29 cellular contexts compared by ENCODE assay signal in genomic region chr2:8026381-8026780, GRCh38.
"Had no signal": no experiment of that assay in that cellular context is flagged by ENCODE, and none has a peak within 500 bp of the region (broad histone marks: within the 10 kb centered on the region; RNA-seq: fewer than 3 reads in every experiment).

No MANE protein-coding gene starts in this region.

- H3K79me2 ChIP-seq: parathyroid adenoma had no signal

- H3K9me3 Mint-ChIP-seq: natural killer cell; nephron; neural progenitor cell; stimulated activated effector memory CD8-positive, alpha-beta T cell treated with anti-CD3 and anti-CD28 coated beads, Interleukin-12 subunit alpha, Interleukin-12 subunit beta, amount 100 ng/mL, for 72 hours had no signal

- H3K4me3 Mint-ChIP-seq: naive thymus-derived CD4-positive, alpha-beta T cell; natural killer cell; nephron; neural progenitor cell; stimulated activated effector memory CD8-positive, alpha-beta T cell treated with anti-CD3 and anti-CD28 coated beads, Interleukin-12 subunit alpha, Interleukin-12 subunit beta, amount 100 ng/mL, for 72 hours; stimulated activated naive B cell treated with anti-CD40 and anti-IgM and Interleukin-4, amounts not matched to agents 10 μg/mL and 1 μg/mL and 100 μg/mL, for 72 hours; stimulated activated naive CD8-positive, alpha-beta T cell treated with anti-CD3 and anti-CD28 coated beads, Interleukin-15, Interleukin-2, amounts not matched to agents 100 ng/mL and 50 ng/mL, for 24 hours; type B pancreatic cell had no signal

- H2AFZ ChIP-seq: neural progenitor cell, parathyroid adenoma had no signal

- H3K9me3 ChIP-seq: neutrophil, ovary, psoas muscle, right lobe of liver, sigmoid colon, stomach, thoracic aorta, tibial artery, transverse colon, upper lobe of right lung, uterus had no signal

- H3K27ac ChIP-seq: neural progenitor cell, neutrophil, ovary, parathyroid adenoma, psoas muscle, right lobe of liver, sigmoid colon, stomach, thoracic aorta, tibial artery, transverse colon, upper lobe of right lung, uterus had no signal

- H3K4me3 ChIP-seq: neural progenitor cell, ovary, psoas muscle, right lobe of liver, sigmoid colon, stomach, thoracic aorta, tibial artery, transverse colon, upper lobe of right lung, uterus had no signal

- H3K9ac ChIP-seq: neural progenitor cell, parathyroid adenoma had no signal

- H3K27me3 Mint-ChIP-seq: type B pancreatic cell had no signal

- DNase-seq: naive thymus-derived CD4-positive, alpha-beta T cell; natural killer cell; nucleus accumbens; ovary; posterior cingulate gyrus; psoas muscle; right lobe of liver; sigmoid colon; small intestine; stimulated activated CD4-positive, alpha-beta T cell treated with anti-CD3 and anti-CD28 coated beads, Interleukin-15, amount 100 ng/mL, for 24 hours; stimulated activated CD4-positive, alpha-beta T cell treated with anti-CD3 and anti-CD28 coated beads, Interleukin-2, amount 100 ng/mL, for 24 hours; stimulated activated CD4-positive, alpha-beta T cell treated with anti-CD3 and anti-CD28 coated beads, Interleukin-2, amount 100 ng/mL, for 48 hours; stimulated activated CD4-positive, alpha-beta T cell treated with anti-CD3 and anti-CD28 coated beads, Interleukin-4, amount 100 ng/mL, for 24 hours; stimulated activated naive B cell treated with anti-CD40 and anti-IgM and Interleukin-4, amounts not matched to agents 10 μg/mL and 1 μg/mL and 100 μg/mL, for 72 hours; stimulated activated naive CD4-positive, alpha-beta T cell treated with Interleukin-2 at 50 U/mL for 16 hours; stomach; tibial artery; transverse colon; upper lobe of right lung; uterus had no signal

- H3K36me3 Mint-ChIP-seq: natural killer cell; neural progenitor cell; stimulated activated effector memory CD8-positive, alpha-beta T cell treated with anti-CD3 and anti-CD28 coated beads, Interleukin-12 subunit alpha, Interleukin-12 subunit beta, amount 100 ng/mL, for 72 hours; type B pancreatic cell had no signal

- H3K4me1 Mint-ChIP-seq: neural progenitor cell had no signal

- H3K27ac Mint-ChIP-seq: naive thymus-derived CD4-positive, alpha-beta T cell; neural progenitor cell; progenitor cell of endocrine pancreas; stimulated activated naive B cell treated with anti-CD40 and anti-IgM and Interleukin-4, amounts not matched to agents 10 μg/mL and 1 μg/mL and 100 μg/mL, for 72 hours; stimulated activated naive CD8-positive, alpha-beta T cell treated with anti-CD3 and anti-CD28 coated beads, Interleukin-15, Interleukin-2, amounts not matched to agents 100 ng/mL and 50 ng/mL, for 24 hours; type B pancreatic cell had no signal

- H3K4me1 ChIP-seq: neural progenitor cell, psoas muscle, right lobe of liver, stomach, tibial artery, transverse colon, upper lobe of right lung, uterus had no signal

- H3K4me2 ChIP-seq: neural progenitor cell had no signal

- H3K27me3 ChIP-seq: neural progenitor cell, ovary, right lobe of liver, sigmoid colon, transverse colon, upper lobe of right lung, uterus had no signal

- H3K36me3 ChIP-seq: neural progenitor cell, neutrophil, ovary, right lobe of liver, sigmoid colon, stomach, thoracic aorta, tibial artery, transverse colon, upper lobe of right lung, uterus had no signal

- ATAC-seq: naive thymus-derived CD4-positive, alpha-beta T cell; natural killer cell; psoas muscle; right lobe of liver; stimulated activated effector memory CD8-positive, alpha-beta T cell treated with anti-CD3 and anti-CD28 coated beads, Interleukin-12 subunit alpha, Interleukin-12 subunit beta, amount 100 ng/mL, for 72 hours; stimulated activated naive B cell treated with anti-CD40 and anti-IgM and Interleukin-4, amounts not matched to agents 10 μg/mL and 1 μg/mL and 100 μg/mL, for 72 hours; upper lobe of right lung had no signal
